In genomic region chr4:1750381-1751154, GRCh38 we compare ENCODE assay signal across 24 cellular contexts. TPM values are rescaled to one million over a fixed set of nuclear protein-coding genes. Genes with fewer than 3 reads are reported as not detected.
"Had no signal": no experiment of that assay in that cellular context is flagged by ENCODE, and none has a peak within 500 bp of the region (broad histone marks: within the 10 kb centered on the region; RNA-seq: fewer than 3 reads in every experiment).

No MANE protein-coding gene starts in this region.

- H3K36me3 Mint-ChIP-seq: memory B cell, natural killer cell had no signal

- H3K4me3 Mint-ChIP-seq: memory B cell, natural killer cell had no signal

- H2AFZ ChIP-seq: hepatocyte, parathyroid adenoma had no signal

- H3K9me3 Mint-ChIP-seq: memory B cell, natural killer cell had no signal

- H3K4me1 Mint-ChIP-seq: natural killer cell had no signal

- H3K36me3 ChIP-seq: gastrocnemius medialis, heart left ventricle, stomach, thyroid gland, vagina had no signal

- FAIRE-seq: kidney had no signal

- H3K27ac Mint-ChIP-seq: memory B cell, natural killer cell, progenitor cell of endocrine pancreas had no signal

- DNase-seq: dorsolateral prefrontal cortex; effector CD4-positive, alpha-beta T cell; foreskin fibroblast; gastrocnemius medialis; heart left ventricle; kidney; natural killer cell; stimulated activated CD4-positive, alpha-beta T cell treated with anti-CD3 and anti-CD28 coated beads, Interleukin-12 subunit alpha, Interleukin-12 subunit beta, amount 100 ng/mL, for 4 hours; stimulated activated CD4-positive, alpha-beta T cell treated with anti-CD3 and anti-CD28 coated beads, Interleukin-1b, Interleukin-23, amount 100 ng/mL, for 48 hours; stimulated activated CD4-positive, alpha-beta T cell treated with anti-CD3 and anti-CD28 coated beads, Interleukin-4, amount 100 ng/mL, for 1 hour; stimulated activated CD8-positive, alpha-beta memory T cell treated with anti-CD3 and anti-CD28 coated beads, Interleukin-4, amount 100 ng/mL, for 48 hours; stimulated activated naive CD4-positive, alpha-beta T cell treated with Interleukin-2 at 50 U/mL for 16 hours; stomach; thyroid gland; trophoblast cell had no signal

- ATAC-seq: gastrocnemius medialis, heart left ventricle, left lobe of liver, natural killer cell, sciatic nerve had no signal

- H3K4me1 ChIP-seq: gastrocnemius medialis, parathyroid adenoma had no signal

- H3K4me3 ChIP-seq: dorsolateral prefrontal cortex, gastrocnemius medialis, heart left ventricle, hepatocyte, lung, smooth muscle cell, stomach, thyroid gland, vagina had no signal

- H3K4me2 ChIP-seq: hepatocyte, smooth muscle cell had no signal

- H3K27me3 Mint-ChIP-seq: progenitor cell of endocrine pancreas had no signal

- H3K27me3 ChIP-seq: gastrocnemius medialis, hepatocyte, thyroid gland, vagina had no signal

- H3K79me2 ChIP-seq: hepatocyte, parathyroid adenoma had no signal

- H3K9ac ChIP-seq: parathyroid adenoma had no signal

- H3K27ac ChIP-seq: dorsolateral prefrontal cortex, gastrocnemius medialis, heart left ventricle, hepatocyte, parathyroid adenoma, stomach, thyroid gland, vagina had no signal

- H3K9me3 ChIP-seq: gastrocnemius medialis, heart left ventricle, stomach, thyroid gland, vagina had no signal

RNA-seq across cellular contexts. Expression of gene FGFR3, which starts 42.5 kb away (rescaled TPM):
- total RNA-seq: natural killer cell had no signal
